Comparison of ENCODE assay signal across 8 cellular contexts in the genomic region with DNA sequence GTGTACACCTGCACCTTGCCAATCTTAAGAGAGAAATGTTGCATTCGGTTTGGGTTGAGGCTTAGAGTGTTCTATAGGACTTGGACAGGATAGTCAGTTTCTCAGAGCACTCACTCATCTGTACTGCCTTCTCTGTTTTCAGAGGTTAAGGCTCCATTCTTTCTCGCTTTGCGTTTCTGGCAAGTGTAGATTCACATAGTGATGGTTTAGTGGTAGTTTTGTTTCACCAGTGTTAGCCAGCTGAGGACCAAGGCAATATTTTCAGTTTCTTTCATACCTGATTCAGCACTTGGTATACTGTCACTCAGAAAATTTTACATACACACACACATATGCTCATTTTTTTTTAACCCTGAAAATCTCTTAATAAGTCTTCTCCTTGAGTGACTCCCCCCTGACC. TPM values are rescaled to one million over a fixed set of nuclear protein-coding genes. Genes with fewer than 3 reads are reported as not detected.
DNase-seq lines count a peak whose midpoint lies in the region; ATAC-seq, FAIRE-seq and TF ChIP-seq lines count a peak whose summit lies in the region.

No MANE protein-coding gene starts in this region.

- peak overlapping the region; percentile 81 for H3K4me2 ChIP-seq in K562 (ENCODE audit: insufficient read depth, low read length)

- H3K27ac Mint-ChIP-seq in stimulated activated naive CD8-positive, alpha-beta T cell treated with anti-CD3 and anti-CD28 coated beads, Interleukin-15, Interleukin-2, amounts not matched to agents 100 ng/mL and 50 ng/mL, for 24 hours = peak overlapping the region; percentile 77

- H3K4me3 Mint-ChIP-seq in stimulated activated naive CD8-positive, alpha-beta T cell treated with anti-CD3 and anti-CD28 coated beads, Interleukin-15, Interleukin-2, amounts not matched to agents 100 ng/mL and 50 ng/mL, for 24 hours = peak overlapping the region; percentile 91

- no peak for TF ChIP-seq RAD21 in K562 (CRISPR knock-in tag; conservative IDR thresholded peaks at IDR 0.05 in 1 of 2, IDR thresholded peaks at IDR 0.05 in 1 of 2)

- peaks cover 0 to 10% of the 10 kb centered on the region in 2 experiments; a peak in 2 of 5 replicates for H3K4me1 ChIP-seq in K562 (replicated peaks in 1 of 2; ENCODE audit: control insufficient read depth in 2 of 2, insufficient read depth in 2 of 2, low read length in 2 of 2)
- H3K4me1 ChIP-seq in mesodermal cell (ENCODE audit: control insufficient read depth, insufficient read depth, low read length, poor library complexity, severe bottlenecking) = peaks cover 10% of the 10 kb centered on the region

- peak overlapping the region in 1 of 2 experiments; percentile 82; a peak in 3 of 4 replicates for H3K9ac ChIP-seq in K562 (ENCODE audit: insufficient read depth in 1 of 2, low read depth in 2 of 2, low read length in 2 of 2)

- in situ Hi-C loops in K562 (cut with MboI) (no loop called here), ACHN (cut with HindIII; ENCODE audit: low pct_ligation_motif_present, low pct_unique_long_range_greater_than_20kb, low sequenced_read_pairs) (no loop called here)

- H2AFZ ChIP-seq in K562 (ENCODE audit: low read depth, low read length) = no peak overlapping the region

- no peak for TF ChIP-seq POLR2A in K562 (conservative IDR thresholded peaks at IDR 0.05)

- H3K9me3 ChIP-seq in K562 (replicated peaks; ENCODE audit: control insufficient read depth, insufficient read depth, low read depth, low read length) (no peaks in the 10 kb centered on the region), mesodermal cell (ENCODE audit: control insufficient read depth, low read length) (no peaks in the 10 kb centered on the region)

- no peaks in the 10 kb centered on the region for H3K9me1 ChIP-seq in K562 (ENCODE audit: control insufficient read depth, insufficient read depth, low read length)

- peaks cover 43% of the 10 kb centered on the region for H3K36me3 ChIP-seq in K562 (ENCODE audit: control insufficient read depth, insufficient read depth, low read length)
- peaks cover 46% of the 10 kb centered on the region for H3K36me3 ChIP-seq in mesodermal cell (ENCODE audit: control insufficient read depth, insufficient read depth, low read length)

- H3K27me3 Mint-ChIP-seq in stimulated activated naive CD8-positive, alpha-beta T cell treated with anti-CD3 and anti-CD28 coated beads, Interleukin-15, Interleukin-2, amounts not matched to agents 100 ng/mL and 50 ng/mL, for 24 hours = no peaks in the 10 kb centered on the region

- H3K27ac ChIP-seq in K562 (ENCODE audit: extremely low read depth, low read depth, low read length) (no peak overlapping the region), mesodermal cell (ENCODE audit: low read depth, low read length, severe bottlenecking) (no peak overlapping the region)

- BruUV-seq in K562 (replicated peaks; lab: Mats Ljungman, UMichigan) = no TSS peak

- POLR2A ChIA-PET in K562 (lab: Yijun Ruan, JAX) = interaction anchor here (1.1 to 1.9 kb wide), 3 partner anchors 11 to 36 kb away, joined by 3 to 7 read pairs (median 4); no protein-coding TSS in a partner anchor

- no peak for FAIRE-seq in K562 (lab: Jason Lieb, UNC)

- no peaks in the 10 kb centered on the region for H3K9me3 Mint-ChIP-seq in stimulated activated naive CD8-positive, alpha-beta T cell treated with anti-CD3 and anti-CD28 coated beads, Interleukin-15, Interleukin-2, amounts not matched to agents 100 ng/mL and 50 ng/mL, for 24 hours

- peaks cover 45% of the 10 kb centered on the region for H3K4me1 Mint-ChIP-seq in stimulated activated naive CD8-positive, alpha-beta T cell treated with anti-CD3 and anti-CD28 coated beads, Interleukin-15, Interleukin-2, amounts not matched to agents 100 ng/mL and 50 ng/mL, for 24 hours (ENCODE audit: low read depth)

- H3K4me3 ChIP-seq in K562 (peak overlapping the region; percentile 91), mesodermal cell (ENCODE audit: extremely low read depth, insufficient read depth, low read length, poor library complexity, severe bottlenecking) (peak overlapping the region; percentile 99)

- H4K20me1 ChIP-seq in K562 (replicated peaks; ENCODE audit: control insufficient read depth, insufficient read depth, low read length) = no peaks in the 10 kb centered on the region

- TF ChIP-seq EP300 in K562 (IDR thresholded peaks at IDR 0.05; ENCODE audit: low read length) = no peak

- H3K79me2 ChIP-seq in K562 (ENCODE audit: control insufficient read depth, insufficient read depth, low read length) = peaks cover 23% of the 10 kb centered on the region

- H3K36me3 Mint-ChIP-seq in stimulated activated naive CD8-positive, alpha-beta T cell treated with anti-CD3 and anti-CD28 coated beads, Interleukin-15, Interleukin-2, amounts not matched to agents 100 ng/mL and 50 ng/mL, for 24 hours (ENCODE audit: low read depth) = peaks cover 32% of the 10 kb centered on the region

- CTCF ChIA-PET in K562 (lab: Yijun Ruan, JAX; ENCODE audit: low intra/inter-chr PET ratio) = no interaction called here

- no peak for TF ChIP-seq CTCF in K562 (IDR thresholded peaks at IDR 0.05 in 2 of 3, conservative IDR thresholded peaks at IDR 0.05 in 1 of 3; ENCODE audit: insufficient read depth in 2 of 3, low read depth in 1 of 3, low read length in 3 of 3)

- DNase-seq in stimulated activated naive CD8-positive, alpha-beta T cell treated with anti-CD3 and anti-CD28 coated beads, Interleukin-15, Interleukin-2, amounts not matched to agents 100 U/mL and 50 U/mL, for 24 hours = no peak
- DNase-seq in K562 (ENCODE audit: extremely low read depth in 1 of 4, low spot score in 3 of 4) (no peak), RPMI8226 (no peak), retina (no peak), ACHN (no peak)

- H3K27me3 ChIP-seq in K562 (ENCODE audit: control insufficient read depth in 2 of 2, insufficient read depth in 2 of 2, low read length in 2 of 2) = no peaks in the 10 kb centered on the region

- no peak for ATAC-seq in stimulated activated naive CD8-positive, alpha-beta T cell treated with anti-CD3 and anti-CD28 coated beads, Interleukin-15, Interleukin-2, amounts not matched to agents 100 U/mL and 50 U/mL, for 24 hours
- no peak for ATAC-seq in K562
- no peak for ATAC-seq in HG02840 (IDR thresholded peaks at IDR 0.05; ENCODE audit: low FRiP score, unreplicated experiment)

- intact Hi-C loops in K562 (cut with micrococcal nuclease) = loop anchor here (5.0 kb wide), 1 partner anchor 40 kb away; a partner anchor contains a TSS

- 52% methylated on average over 3 of the region's 3 CpGs for WGBS in K562 (ENCODE audit: insufficient coverage, low coverage, missing lambda C conversion rate)
- WGBS in mesodermal cell (ENCODE audit: insufficient coverage in 2 of 2), 2 experiments = 50% methylated on average over 1 of the region's 3 CpGs; no CpG with 5 or more reads in 1 of the 2 experiments

RNA-seq across cellular contexts. Expression of a gene that starts 1.3 kb away (rescaled TPM):
- 29.1 and 29.4 TPM in 2 replicates for total RNA-seq in K562 (2011; cell fraction: chromatin; rRNA removed; ENCODE audit: low replicate concordance)
- total RNA-seq in K562 (2011; cell fraction: nucleolus; rRNA removed) = 18.2 and 22.7 TPM in 2 replicates
- 24.7 and 32.0 TPM in 2 replicates for total RNA-seq in K562 (2011; cell fraction: nucleoplasm; rRNA removed)
- total RNA-seq in K562 (2014; rRNA removed) (5.4 and 5.7 TPM in 2 replicates), K562 (2014; rRNA removed; fragmentation: Illumina TruSeq; extraction: Trizol) (8.2 and 9.1 TPM in 2 replicates), K562 (2015; rRNA removed; fragmentation: Illumina TruSeq; extraction: Trizol) (8.9 and 9.3 TPM in 2 replicates), K562 (2021) (10.9 and 11.3 TPM in 2 replicates)
- polyA plus RNA-seq in K562 (2011; rRNA removed) (10.2 and 10.5 TPM in 2 replicates), K562 (2014; fragmentation: Illumina TruSeq; extraction: Trizol) (9.0 and 9.7 TPM in 2 replicates), K562 (2014; fragmentation: Nextera tagmentation; extraction: Ambion mirVana) (1 to 10 TPM; 1.4 to 2.4 TPM), K562 (2014; rRNA removed) (8.3 and 10.6 TPM in 2 replicates)
- polyA plus RNA-seq in K562 (2011; cell fraction: cytosol; rRNA removed) = 7.4 and 10.1 TPM in 2 replicates
- 20.8 and 21.1 TPM in 2 replicates for polyA plus RNA-seq in K562 (2011; cell fraction: nucleus; rRNA removed)
- polyA plus RNA-seq in K562 (2012) = 6.4 and 8.2 TPM in 2 replicates
- polyA minus RNA-seq in K562 (2011; rRNA and poly(A)+ RNA removed) = 12.6 and 13.2 TPM in 2 replicates
- 4.0 and 4.6 TPM in 2 replicates for polyA minus RNA-seq in K562 (2011; cell fraction: cytosol; rRNA and poly(A)+ RNA removed)
- polyA minus RNA-seq in K562 (2011; cell fraction: nucleus; rRNA and poly(A)+ RNA removed) = 10.5 and 13.4 TPM in 2 replicates
- polyA plus RNA-seq in mesodermal cell (2013, experiment 1 of 2) = 17.8 TPM
- 15.6 TPM for polyA plus RNA-seq in mesodermal cell (2013, experiment 2 of 2)

RNA-seq across cellular contexts. Expression of a gene that starts 36.9 kb away (rescaled TPM):
- 5.8 and 6.2 TPM in 2 replicates for total RNA-seq in K562 (2011; cell fraction: chromatin; rRNA removed; ENCODE audit: low replicate concordance)
- total RNA-seq in K562 (2011; cell fraction: nucleolus; rRNA removed) = 5.0 and 7.7 TPM in 2 replicates
- total RNA-seq in K562 (2011; cell fraction: nucleoplasm; rRNA removed) = 4.9 and 6.8 TPM in 2 replicates
- 4.7 and 5.3 TPM in 2 replicates for total RNA-seq in K562 (2014; rRNA removed)
- total RNA-seq in K562 (2014; rRNA removed; fragmentation: Illumina TruSeq; extraction: Trizol) = 2.8 and 3.7 TPM in 2 replicates
- total RNA-seq in K562 (2015; rRNA removed; fragmentation: Illumina TruSeq; extraction: Trizol) = 3.7 and 3.9 TPM in 2 replicates
- total RNA-seq in K562 (2021) = 4.4 and 5.6 TPM in 2 replicates
- 3.0 and 4.2 TPM in 2 replicates for polyA plus RNA-seq in K562 (2011; rRNA removed)
- 4.1 and 4.9 TPM in 2 replicates for polyA plus RNA-seq in K562 (2011; cell fraction: cytosol; rRNA removed)
- 4.4 and 5.3 TPM in 2 replicates for polyA plus RNA-seq in K562 (2011; cell fraction: nucleus; rRNA removed)
- 3.4 and 4.2 TPM in 2 replicates for polyA plus RNA-seq in K562 (2012)
- 3.6 and 4.2 TPM in 2 replicates for polyA plus RNA-seq in K562 (2014; fragmentation: Illumina TruSeq; extraction: Trizol)
- under 1 TPM; 0.38 to 0.51 TPM for polyA plus RNA-seq in K562 (2014; fragmentation: Nextera tagmentation; extraction: Ambion mirVana)
- polyA plus RNA-seq in K562 (2014; rRNA removed) = 3.1 and 7.7 TPM in 2 replicates
- polyA minus RNA-seq in K562 (2011; rRNA and poly(A)+ RNA removed) = 3.6 and 4.8 TPM in 2 replicates
- 1.8 and 6.9 TPM in 2 replicates for polyA minus RNA-seq in K562 (2011; cell fraction: cytosol; rRNA and poly(A)+ RNA removed)
- 2.8 and 5.0 TPM in 2 replicates for polyA minus RNA-seq in K562 (2011; cell fraction: nucleus; rRNA and poly(A)+ RNA removed)
- polyA plus RNA-seq in mesodermal cell (2013, experiment 1 of 2) = 16.6 TPM
- polyA plus RNA-seq in mesodermal cell (2013, experiment 2 of 2) = 19.4 TPM

RNA-seq across cellular contexts. Expression of a gene that starts 38.5 kb away (rescaled TPM):
- total RNA-seq in K562 (2011; cell fraction: chromatin; rRNA removed; ENCODE audit: low replicate concordance) = 152 and 292 TPM in 2 replicates
- total RNA-seq in K562 (2011; cell fraction: nucleolus; rRNA removed) = 75.7 and 87.1 TPM in 2 replicates
- total RNA-seq in K562 (2011; cell fraction: nucleoplasm; rRNA removed) = 130 and 158 TPM in 2 replicates
- total RNA-seq in K562 (2014; rRNA removed) (38.2 and 39.4 TPM in 2 replicates), K562 (2014; rRNA removed; fragmentation: Illumina TruSeq; extraction: Trizol) (42.0 and 48.3 TPM in 2 replicates), K562 (2015; rRNA removed; fragmentation: Illumina TruSeq; extraction: Trizol) (42.1 and 43.4 TPM in 2 replicates), K562 (2021) (50.3 and 59.2 TPM in 2 replicates)
- polyA plus RNA-seq in K562 (2011; rRNA removed) (56.9 and 61.2 TPM in 2 replicates), K562 (2014; fragmentation: Illumina TruSeq; extraction: Trizol) (42.8 and 45.7 TPM in 2 replicates), K562 (2014; fragmentation: Nextera tagmentation; extraction: Ambion mirVana) (10 to 100 TPM in 1 of 2 experiments, 1 to 10 TPM in 1; 7.0 to 13.6 TPM), K562 (2014; rRNA removed) (25.4 and 26.8 TPM in 2 replicates)
- 36.4 and 49.0 TPM in 2 replicates for polyA plus RNA-seq in K562 (2011; cell fraction: cytosol; rRNA removed)
- 90.8 and 97.3 TPM in 2 replicates for polyA plus RNA-seq in K562 (2011; cell fraction: nucleus; rRNA removed)
- 25.9 and 32.6 TPM in 2 replicates for polyA plus RNA-seq in K562 (2012)
- polyA minus RNA-seq in K562 (2011; rRNA and poly(A)+ RNA removed) = 113 and 122 TPM in 2 replicates
- polyA minus RNA-seq in K562 (2011; cell fraction: cytosol; rRNA and poly(A)+ RNA removed) = 54.2 and 67.3 TPM in 2 replicates
- polyA minus RNA-seq in K562 (2011; cell fraction: nucleus; rRNA and poly(A)+ RNA removed) = 63.5 and 108 TPM in 2 replicates
- 45.4 TPM for polyA plus RNA-seq in mesodermal cell (2013, experiment 1 of 2)
- polyA plus RNA-seq in mesodermal cell (2013, experiment 2 of 2) = 41.6 TPM

RNA-seq across cellular contexts. Expression of a gene that starts 48.2 kb away (rescaled TPM):
- total RNA-seq in K562 (2011; cell fraction: chromatin; rRNA removed; ENCODE audit: low replicate concordance) = 321 and 402 TPM in 2 replicates
- 169 and 192 TPM in 2 replicates for total RNA-seq in K562 (2011; cell fraction: nucleolus; rRNA removed)
- 213 and 226 TPM in 2 replicates for total RNA-seq in K562 (2011; cell fraction: nucleoplasm; rRNA removed)
- 135 and 153 TPM in 2 replicates for total RNA-seq in K562 (2014; rRNA removed)
- 188 and 204 TPM in 2 replicates for total RNA-seq in K562 (2014; rRNA removed; fragmentation: Illumina TruSeq; extraction: Trizol)
- total RNA-seq in K562 (2015; rRNA removed; fragmentation: Illumina TruSeq; extraction: Trizol) = 153 and 168 TPM in 2 replicates
- total RNA-seq in K562 (2021) = 149 and 170 TPM in 2 replicates
- 324 and 334 TPM in 2 replicates for polyA plus RNA-seq in K562 (2011; rRNA removed)
- polyA plus RNA-seq in K562 (2011; cell fraction: cytosol; rRNA removed) = 165 and 213 TPM in 2 replicates
- 300 and 415 TPM in 2 replicates for polyA plus RNA-seq in K562 (2011; cell fraction: nucleus; rRNA removed)
- polyA plus RNA-seq in K562 (2012) = 129 and 162 TPM in 2 replicates
- 188 and 218 TPM in 2 replicates for polyA plus RNA-seq in K562 (2014; fragmentation: Illumina TruSeq; extraction: Trizol)
- polyA plus RNA-seq in K562 (2014; fragmentation: Nextera tagmentation; extraction: Ambion mirVana) = 100 to 1,000 TPM; 139 to 257 TPM
- 161 and 200 TPM in 2 replicates for polyA plus RNA-seq in K562 (2014; rRNA removed)
- polyA minus RNA-seq in K562 (2011; rRNA and poly(A)+ RNA removed) = 226 and 231 TPM in 2 replicates
- polyA minus RNA-seq in K562 (2011; cell fraction: cytosol; rRNA and poly(A)+ RNA removed) = 69.0 and 84.1 TPM in 2 replicates
- 62.7 and 172 TPM in 2 replicates for polyA minus RNA-seq in K562 (2011; cell fraction: nucleus; rRNA and poly(A)+ RNA removed)
- polyA plus RNA-seq in mesodermal cell (2013, experiment 1 of 2) = 274 TPM
- polyA plus RNA-seq in mesodermal cell (2013, experiment 2 of 2) = 263 TPM
